In the genomic region with DNA sequence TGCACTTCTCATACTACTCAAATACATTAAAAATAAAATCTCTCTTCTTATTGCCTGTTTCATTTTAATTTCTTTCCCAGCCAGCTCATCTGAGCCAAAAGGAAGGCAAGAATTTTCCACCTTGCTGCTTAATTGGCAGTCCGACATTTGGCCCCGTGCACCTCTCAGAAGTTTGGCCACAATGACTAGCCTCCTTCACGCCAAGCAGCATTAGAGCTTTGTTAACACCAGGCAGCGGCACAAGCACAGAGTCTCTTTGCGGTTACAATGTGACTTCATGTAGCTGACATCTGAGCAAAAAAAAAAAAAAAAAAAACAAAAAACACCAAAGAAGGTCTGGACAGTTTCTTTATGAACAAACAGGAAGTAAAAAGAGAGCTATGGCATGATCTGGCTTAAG, we compare ENCODE assay signal across 29 cellular contexts.
"Had no signal": no experiment of that assay in that cellular context is flagged by ENCODE, and none has a peak within 500 bp of the region (broad histone marks: within the 10 kb centered on the region; RNA-seq: fewer than 3 reads in every experiment).

No MANE protein-coding gene starts in this region.

- H3K27ac ChIP-seq: brain microvascular endothelial cell, colonic mucosa, foreskin keratinocyte, gastrocnemius medialis, heart right ventricle, WERI-Rb-1 had no signal

- DNase-seq: activated B cell treated with CpG ODN at 0.5 μM for 24 hours; activated CD4-positive, alpha-beta T cell treated with anti-CD3 and anti-CD28 coated beads for 48 hours; activated CD4-positive, alpha-beta T cell treated with anti-CD3 and anti-CD28 coated beads, Interleukin-2, amount 50 U/mL, for 1 hour; activated CD4-positive, alpha-beta T cell treated with anti-CD3 and anti-CD28 coated beads, Interleukin-2, amount 50 U/mL, for 48 hours; activated CD8-positive, alpha-beta memory T cell treated with anti-CD3 and anti-CD28 coated beads for 24 hours; activated CD8-positive, alpha-beta T cell treated with anti-CD3 and anti-CD28 coated beads for 36 hours; activated effector memory CD4-positive, alpha-beta T cell treated with Interleukin-2 at 50 U/mL for 16 hours; activated gamma-delta T cell treated with Interleukin-2 at 50 U/mL for 16 hours; activated naive CD4-positive, alpha-beta T cell treated with anti-CD3 and anti-CD28 coated beads, Interleukin-2, amount 50 U/mL, for 16 hours; activated naive CD4-positive, alpha-beta T cell treated with Interleukin-2 at 50 U/mL for 16 hours; activated T-cell treated with anti-CD3 and anti-CD28 coated beads, Interleukin-2, amount 50 U/mL, for 4 hours; amniotic stem cell; brain microvascular endothelial cell; colonic mucosa; effector memory CD4-positive, alpha-beta T cell; endodermal cell; foreskin keratinocyte; gastrocnemius medialis; heart right ventricle; T-helper 1 cell; T-helper 17 cell; T1000; WERI-Rb-1 had no signal

- H3K27me3 Mint-ChIP-seq: activated B cell treated with CpG ODN at 0.5 μM for 24 hours; activated CD8-positive, alpha-beta T cell treated with anti-CD3 and anti-CD28 coated beads for 36 hours; T-helper 17 cell had no signal

- H3K4me3 Mint-ChIP-seq: activated B cell treated with CpG ODN at 0.5 μM for 24 hours; activated CD8-positive, alpha-beta T cell treated with anti-CD3 and anti-CD28 coated beads for 36 hours; activated naive CD8-positive, alpha-beta T cell; activated T-cell treated with anti-CD3 and anti-CD28 coated beads, Interleukin-2, amount 50 U/mL, for 4 hours; activated T-helper 17 cell treated with anti-CD3 and anti-CD28 coated beads, Interleukin-2, amount 50 U/mL, for 72 hours; central memory CD8-positive, alpha-beta T cell; endodermal cell; T-helper 17 cell; T-helper 2 cell treated with Interferon-gamma antibody and Interleukin-4, amounts not matched to agents 5 μg/mL and 100 μg/mL, for 36 hours had no signal

- H3K4me3 ChIP-seq: colonic mucosa, gastrocnemius medialis, heart right ventricle had no signal

- H3K27me3 ChIP-seq: brain microvascular endothelial cell, colonic mucosa, foreskin keratinocyte, gastrocnemius medialis, heart right ventricle had no signal

- H3K36me3 ChIP-seq: brain microvascular endothelial cell, colonic mucosa, gastrocnemius medialis, heart right ventricle, WERI-Rb-1 had no signal

- H3K4me1 Mint-ChIP-seq: activated B cell treated with CpG ODN at 0.5 μM for 24 hours; activated T-helper 17 cell treated with anti-CD3 and anti-CD28 coated beads, Interleukin-2, amount 50 U/mL, for 72 hours; central memory CD8-positive, alpha-beta T cell; T-helper 17 cell had no signal

- H3K9me3 ChIP-seq: colonic mucosa, gastrocnemius medialis, heart right ventricle had no signal

- H3K4me1 ChIP-seq: colonic mucosa had no signal

- H3K36me3 Mint-ChIP-seq: activated naive CD8-positive, alpha-beta T cell had no signal

- H3K27ac Mint-ChIP-seq: activated B cell treated with CpG ODN at 0.5 μM for 24 hours; activated CD8-positive, alpha-beta T cell treated with anti-CD3 and anti-CD28 coated beads for 36 hours; activated naive CD8-positive, alpha-beta T cell; activated T-helper 17 cell treated with anti-CD3 and anti-CD28 coated beads, Interleukin-2, amount 50 U/mL, for 72 hours; endodermal cell; T-helper 17 cell; T-helper 2 cell treated with Interferon-gamma antibody and Interleukin-4, amounts not matched to agents 5 μg/mL and 100 μg/mL, for 36 hours had no signal

- ATAC-seq: activated CD4-positive, CD25-positive, alpha-beta regulatory T cell treated with anti-CD3 and anti-CD28 coated beads, Interleukin-2, amount 50 U/mL, for 24 hours; activated CD8-positive, alpha-beta T cell treated with anti-CD3 and anti-CD28 coated beads for 36 hours; activated T-cell treated with anti-CD3 and anti-CD28 coated beads, Interleukin-2, amount 50 U/mL, for 4 hours; activated T-helper 17 cell treated with anti-CD3 and anti-CD28 coated beads, Interleukin-2, amount 50 U/mL, for 72 hours; esophagus mucosa; foreskin keratinocyte; gastrocnemius medialis; heart right ventricle; T-helper 17 cell had no signal

- H3K9me3 Mint-ChIP-seq: activated CD8-positive, alpha-beta T cell treated with anti-CD3 and anti-CD28 coated beads for 36 hours; activated T-cell treated with anti-CD3 and anti-CD28 coated beads, Interleukin-2, amount 50 U/mL, for 4 hours; activated T-helper 17 cell treated with anti-CD3 and anti-CD28 coated beads, Interleukin-2, amount 50 U/mL, for 72 hours; endodermal cell; T-helper 2 cell treated with Interferon-gamma antibody and Interleukin-4, amounts not matched to agents 5 μg/mL and 100 μg/mL, for 36 hours had no signal
